9 cellular contexts compared by ENCODE assay signal in genomic region chr9:132670359-132670815, GRCh38. TPM values are rescaled to one million over a fixed set of nuclear protein-coding genes. Genes with fewer than 3 reads are reported as not detected.
DNase-seq lines count a peak whose midpoint lies in the region; ATAC-seq, FAIRE-seq and TF ChIP-seq lines count a peak whose summit lies in the region.
"Had no signal": no experiment of that assay in that cellular context is flagged by ENCODE, and none has a peak within 500 bp of the region (broad histone marks: within the 10 kb centered on the region; RNA-seq: fewer than 3 reads in every experiment).

GTF3C4 (plus strand) TSS chr9:132670464; CDS start chr9:132670599, 135 bp downstream.

- peaks cover 26% of the 10 kb centered on the region for H4K20me1 ChIP-seq in HepG2 (ENCODE audit: insufficient read depth, low read length)

- intact Hi-C loops in colonic mucosa (cut with DNase I) (no loop called here), HepG2 (cut with micrococcal nuclease; ENCODE audit: unreplicated experiment) (no loop called here)

- FAIRE-seq in HepG2 (lab: Jason Lieb, UNC), result no peak
- FAIRE-seq: G401.6 had no signal

- peak; percentile 71 to 77 for DNase-seq in NCI-H2081 (lab: John Stamatoyannopoulos, UW)
- no peak for DNase-seq in NCI-H2081 treated with DMSO at 0.1 percent for 48 hours (lab: John Stamatoyannopoulos, UW)
- DNase-seq in NCI-H345 (lab: John Stamatoyannopoulos, UW), result peak; percentile 78
- DNase-seq in activated CD4-positive, alpha-beta T cell treated with anti-CD3 and anti-CD28 coated beads for 1 hour, result peak; percentile 82
- peak; percentile 87 for DNase-seq in colonic mucosa
- no peak for DNase-seq in HepG2 (ENCODE audit: low spot score)
- peak; percentile 84 for DNase-seq in stimulated activated CD4-positive, alpha-beta T cell treated with anti-CD3 and anti-CD28 coated beads, Interleukin-4, amount 100 ng/mL, for 1 hour

- H2AFZ ChIP-seq in HepG2 (ENCODE audit: low read length), result peak within 1 kb of the TSS; percentile 6

- CTCF ChIA-PET in HepG2 (lab: Yijun Ruan, JAX; ENCODE audit: low intra/inter-chr PET ratio, low total read pairs), result no interaction called here

- H3K9ac ChIP-seq in colonic mucosa (ENCODE audit: low read depth in 2 of 2, low read length in 2 of 2), result peak within 1 kb of the TSS; percentile 89 to 97
- H3K9ac ChIP-seq in HepG2 (ENCODE audit: insufficient read depth, low read depth, low read length), result peak within 1 kb of the TSS; percentile 90

- in situ Hi-C loops in HepG2 (cut with HindIII; ENCODE audit: extremely low pct_ligation_motif_present, low pct_unique_long_range_greater_than_20kb), result no loop called here

- peaks cover 72% of the 10 kb centered on the region for H3K79me2 ChIP-seq in HepG2 (ENCODE audit: insufficient read depth, low read length)

- peak within 1 kb of the TSS; percentile 83 for H3K4me2 ChIP-seq in HepG2 (ENCODE audit: low read depth, low read length)

- H3K36me3 ChIP-seq in colonic mucosa (no peaks in the 10 kb centered on the region), HepG2 (replicated peaks in 1 of 2; ENCODE audit: control insufficient read depth in 1 of 2, insufficient read depth in 2 of 2, low read length in 2 of 2) (peaks cover 0 to 1% of the 10 kb centered on the region in 2 experiments; a peak in 1 of 5 replicates)

- no TSS peak for BruUV-seq in HepG2 (replicated peaks; lab: Mats Ljungman, UMichigan)

- WGBS in HepG2 (ENCODE audit: low lambda C conversion rate), result no CpG with 5 or more reads among the region's 52 CpGs

- H3K9me3 ChIP-seq in colonic mucosa, result no peaks in the 10 kb centered on the region
- H3K9me3 ChIP-seq in HepG2 (ENCODE audit: low read length), result no peaks in the 10 kb centered on the region

- H3K4me3 ChIP-seq in colonic mucosa, result peak within 1 kb of the TSS; percentile 88
- peak within 1 kb of the TSS; percentile 65 to 100 (median 88) for H3K4me3 ChIP-seq in HepG2 (replicated peaks in 1 of 3; ENCODE audit: insufficient read depth in 1 of 3, low read depth in 2 of 3, low read length in 3 of 3)

- TF ChIP-seq CTCF in colonic mucosa (IDR thresholded peaks at IDR 0.05), result no peak
- no peak for TF ChIP-seq CTCF in HepG2 (CRISPR knock-in tag; IDR thresholded peaks at IDR 0.05)

- TF ChIP-seq EP300 in HepG2 (IDR thresholded peaks at IDR 0.05; ENCODE audit: low read depth in 2 of 2, low read length in 2 of 2) (no peak), HepG2 (CRISPR knock-in tag; IDR thresholded peaks at IDR 0.05; ENCODE audit: borderline replicate concordance) (no peak)

- POLR2A ChIA-PET in HepG2 (lab: Yijun Ruan, JAX), result interaction anchor here (0.7 to 1.9 kb wide), 5 partner anchors 12 to 360 kb away, joined by 3 to 7 read pairs (median 5); partner anchors contain the start of genes GTF3C5 and TSC1

- TF ChIP-seq POLR2A in HepG2 (IDR thresholded peaks at IDR 0.05; ENCODE audit: insufficient read depth in 1 of 2, low read depth in 2 of 2, low read length in 2 of 2), result peak in 1 of 2 experiments; percentile 54; a peak in 2 of 4 replicates

- H3K4me1 ChIP-seq in colonic mucosa (no peaks in the 10 kb centered on the region), HepG2 (ENCODE audit: insufficient read depth, low read length) (peaks cover 48% of the 10 kb centered on the region)

- TF ChIP-seq RAD21 in HepG2 (CRISPR knock-in tag; IDR thresholded peaks at IDR 0.05), result no peak

- ATAC-seq in HG02973 (IDR thresholded peaks at IDR 0.05; ENCODE audit: unreplicated experiment) (peak; percentile 42), HepG2 (peak; percentile 69)

- H3K27me3 ChIP-seq in colonic mucosa (no peaks in the 10 kb centered on the region), HepG2 (ENCODE audit: control insufficient read depth in 1 of 2, insufficient read depth in 2 of 2, low read length in 2 of 2) (no peaks in the 10 kb centered on the region; a peak in 1 of 5 replicates)

- H3K27ac ChIP-seq in colonic mucosa, result peak within 1 kb of the TSS; percentile 94
- peak within 1 kb of the TSS; percentile 90 for H3K27ac ChIP-seq in HepG2 (ENCODE audit: extremely low read length, insufficient read depth, low read length)

TF ChIP-seq in HepG2, 621 proteins besides CTCF, POLR2A, EP300 and RAD21 (continues in another document):
- TF ChIP-seq KDM5A (IDR thresholded peaks at IDR 0.05; ENCODE audit: borderline replicate concordance, low read length), result peak; percentile 80
- no peak for TF ChIP-seq RAD51 (IDR thresholded peaks at IDR 0.05; ENCODE audit: borderline replicate concordance)
- no peak for TF ChIP-seq ZNF343 (CRISPR knock-in tag; IDR thresholded peaks at IDR 0.05)
- TF ChIP-seq ZNF670 (CRISPR knock-in tag; IDR thresholded peaks at IDR 0.05; ENCODE audit: borderline replicate concordance), result no peak; the same call in 1 of the 2 replicates
- no peak for TF ChIP-seq LCORL (IDR thresholded peaks at IDR 0.05)
- TF ChIP-seq LCORL (CRISPR knock-in tag; IDR thresholded peaks at IDR 0.05), result no peak
- peak; percentile 78 for TF ChIP-seq RBFOX2 (IDR thresholded peaks at IDR 0.05; ENCODE audit: low read depth, low read length)
- TF ChIP-seq ZNF615 (CRISPR knock-in tag; IDR thresholded peaks at IDR 0.05; ENCODE audit: borderline replicate concordance), result no peak
- peak; percentile 70; the same call in 1 of the 2 replicates for TF ChIP-seq ARID4A (CRISPR knock-in tag; IDR thresholded peaks at IDR 0.05; ENCODE audit: borderline replicate concordance)
- no peak for TF ChIP-seq ZNF264 (CRISPR knock-in tag; IDR thresholded peaks at IDR 0.05)
- TF ChIP-seq ZBTB42 (CRISPR knock-in tag; IDR thresholded peaks at IDR 0.05), result no peak
- TF ChIP-seq ZNF713 (CRISPR knock-in tag; IDR thresholded peaks at IDR 0.05), result 0 out of 2 replicates have a peak, but pooled peaks have one; percentile 10
- TF ChIP-seq ZNF232 (CRISPR knock-in tag; IDR thresholded peaks at IDR 0.05; ENCODE audit: borderline replicate concordance), result no peak
- TF ChIP-seq BRD4 (CRISPR knock-in tag; IDR thresholded peaks at IDR 0.05), result no peak
- TF ChIP-seq ZNF83 (CRISPR knock-in tag; IDR thresholded peaks at IDR 0.05; ENCODE audit: borderline replicate concordance), result no peak

RNA-seq across cellular contexts. Expression of gene GTF3C4, which starts in this region (rescaled TPM):
- total RNA-seq in colonic mucosa (10 to 100 TPM; 12.4 to 13.1 TPM), HepG2 (2016; rRNA removed; fragmentation: Illumina TruSeq; extraction: Trizol) (12.9 and 21.0 TPM in 2 replicates)
- 1.3 and 1.4 TPM in 2 replicates for total RNA-seq in HepG2 (2016; cell fraction: cytosol; rRNA removed; fragmentation: Illumina TruSeq; extraction: Trizol; ENCODE audit: low read depth)
- total RNA-seq in HepG2 (2016; cell fraction: insoluble cytoplasmic fraction; rRNA removed; fragmentation: Illumina TruSeq; extraction: Trizol), result 12.8 and 19.0 TPM in 2 replicates
- total RNA-seq in HepG2 (2016; cell fraction: membrane; rRNA removed; fragmentation: Illumina TruSeq; extraction: Trizol), result 6.2 and 6.4 TPM in 2 replicates
- 9.5 and 10.7 TPM in 2 replicates for total RNA-seq in HepG2 (2016; cell fraction: nucleus; rRNA removed; fragmentation: Illumina TruSeq; extraction: Trizol)
- 2.6 TPM in 2 replicates for polyA plus RNA-seq in HepG2 (2011; rRNA removed)
- 1.8 and 2.5 TPM in 2 replicates for polyA plus RNA-seq in HepG2 (2011; cell fraction: cytosol; rRNA removed)
- 1.4 and 1.6 TPM in 2 replicates for polyA plus RNA-seq in HepG2 (2011; cell fraction: nucleus; rRNA removed)
- 6.4 and 7.5 TPM in 2 replicates for polyA plus RNA-seq in HepG2 (2012)
- 0.60 and 0.62 TPM in 2 replicates for polyA plus RNA-seq in HepG2 (2016; cell fraction: cytosol; fragmentation: Illumina TruSeq; extraction: Trizol; ENCODE audit: low read depth)
- 14.2 and 14.8 TPM in 2 replicates for polyA plus RNA-seq in HepG2 (2016; cell fraction: insoluble cytoplasmic fraction; fragmentation: Illumina TruSeq; extraction: Trizol; ENCODE audit: low read depth)
- polyA plus RNA-seq in HepG2 (2016; cell fraction: membrane; fragmentation: Illumina TruSeq; extraction: Trizol; ENCODE audit: low read depth), result 2.3 and 2.4 TPM in 2 replicates
- polyA plus RNA-seq in HepG2 (2016; cell fraction: nucleus; fragmentation: Illumina TruSeq; extraction: Trizol; ENCODE audit: insufficient read depth, low read depth), result 8.8 and 9.0 TPM in 2 replicates
- polyA minus RNA-seq in HepG2 (2011; rRNA and poly(A)+ RNA removed; ENCODE audit: low replicate concordance), result 6.8 and 18.0 TPM in 2 replicates
- polyA minus RNA-seq in HepG2 (2011; cell fraction: cytosol; rRNA and poly(A)+ RNA removed), result 4.9 and 6.3 TPM in 2 replicates
- polyA minus RNA-seq in HepG2 (2011; cell fraction: nucleus; rRNA and poly(A)+ RNA removed), result 4.2 and 5.2 TPM in 2 replicates

Comparison
In these comparisons a context has a peak if more than half of its experiments do, and no peak if none do; other contexts are left out.
1. DNase-seq: peak in NCI-H2081 (2 of 2), NCI-H345 (single experiment), activated CD4-positive, alpha-beta T cell treated with anti-CD3 and anti-CD28 coated beads for 1 hour (single experiment), colonic mucosa (single experiment) and stimulated activated CD4-positive, alpha-beta T cell treated with anti-CD3 and anti-CD28 coated beads, Interleukin-4, amount 100 ng/mL, for 1 hour (single experiment); none in NCI-H2081 treated with DMSO at 0.1 percent for 48 hours (single experiment) and HepG2 (single experiment).